ENCODE assay signal across 1 cellular context in the genomic region with DNA sequence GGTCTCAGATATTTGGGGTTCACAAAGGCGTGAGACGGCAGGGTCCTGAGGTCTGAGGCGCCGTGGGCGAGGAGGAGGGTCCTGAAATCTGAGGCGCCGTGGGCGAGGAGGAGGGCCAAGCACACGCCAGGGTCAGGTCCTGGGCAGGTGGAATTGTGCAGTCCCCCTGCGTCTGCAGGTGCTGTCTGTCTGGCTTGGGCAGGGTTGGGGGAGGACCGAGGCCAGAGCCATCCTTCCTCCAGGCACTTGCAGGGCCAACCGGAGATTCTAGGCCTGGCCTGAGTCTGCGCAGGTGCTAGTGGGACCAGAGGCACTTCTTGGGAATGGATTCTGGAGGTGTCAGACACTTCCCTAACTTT.
TF ChIP-seq lines count a peak whose summit lies in the region.

No MANE protein-coding gene starts in this region.

TF ChIP-seq in HepG2, 621 proteins besides CTCF, POLR2A, EP300 and RAD21:
- TF ChIP-seq HNRNPH1 (optimal IDR thresholded peaks at IDR 0.05; ENCODE audit: low read depth, low read length) (peak; percentile 26), AGO1 (IDR thresholded peaks at IDR 0.05; ENCODE audit: low read depth, low read length, poor library complexity, severe bottlenecking) (peak; percentile 96), KDM2A (CRISPR knock-in tag; IDR thresholded peaks at IDR 0.05; ENCODE audit: borderline replicate concordance, low read depth) (peak; percentile 68; the same call in 1 of the 2 replicates), RFX5 (IDR thresholded peaks at IDR 0.05; ENCODE audit: low read depth, low read length) (no peak), ZC3H13 (CRISPR knock-in tag; IDR thresholded peaks at IDR 0.05) (peak; percentile 43; the same call in 1 of the 2 replicates), SKI (IDR thresholded peaks at IDR 0.05; ENCODE audit: partially characterized antibody) (no peak), KLF15 (CRISPR knock-in tag; IDR thresholded peaks at IDR 0.05; ENCODE audit: borderline replicate concordance) (no peak), TCF12 (IDR thresholded peaks at IDR 0.05) (no peak), TCF12 (CRISPR knock-in tag; IDR thresholded peaks at IDR 0.05) (no peak), AGO2 (optimal IDR thresholded peaks at IDR 0.05; ENCODE audit: low read depth, low read length) (peak; percentile 82)
